Comparison of ENCODE assay signal across 8 cellular contexts in genomic region chr2:32008811-32009478, GRCh38.
A peak's percentile ranks its signal among the peaks of the same experiment; 100 is the strongest.
DNase-seq lines count a peak whose midpoint lies in the region; ATAC-seq and TF ChIP-seq lines count a peak whose summit lies in the region.

No MANE protein-coding gene starts in this region.

- H3K4me3 ChIP-seq in NB4 (ENCODE audit: low read depth, low read length): peak overlapping the region; percentile 96

- no peak for TF ChIP-seq POLR2A in NB4 (IDR thresholded peaks at IDR 0.05; ENCODE audit: extremely low read depth, insufficient read length)

- peak; percentile 14 to 20 for DNase-seq in SHP77 (lab: John Stamatoyannopoulos, UW)
- DNase-seq in SHP77 treated with DMSO at 0.1 percent for 48 hours (lab: John Stamatoyannopoulos, UW): no peak
- DNase-seq in NB4 (ENCODE audit: low read depth): peak; percentile 37
- peak; percentile 41 for DNase-seq in astrocyte of the hippocampus (ENCODE audit: low read depth, low spot score)
- DNase-seq in kidney tubule cell (ENCODE audit: low spot score): peak; percentile 38
- peak; percentile 18 for DNase-seq in stimulated activated naive CD4-positive, alpha-beta T cell treated with Interleukin-2 at 50 U/mL for 16 hours (lab: John Stamatoyannopoulos, UW)
- no peak for DNase-seq in KG1 (lab: John Stamatoyannopoulos, UW)

- no peak for ATAC-seq in GM21367 (IDR thresholded peaks at IDR 0.05; ENCODE audit: unreplicated experiment)

- no peak for TF ChIP-seq CTCF in NB4 (IDR thresholded peaks at IDR 0.05; ENCODE audit: low read depth, low read length)

Comparison
In these comparisons a context has a peak if more than half of its experiments do, and no peak if none do; other contexts are left out.
1. DNase-seq: peak in SHP77 (2 of 2), NB4 (single experiment), astrocyte of the hippocampus (single experiment), kidney tubule cell (single experiment) and stimulated activated naive CD4-positive, alpha-beta T cell treated with Interleukin-2 at 50 U/mL for 16 hours (single experiment); none in SHP77 treated with DMSO at 0.1 percent for 48 hours (single experiment) and KG1 (single experiment).